Comparison of ENCODE assay signal across 9 cellular contexts in the genomic region with DNA sequence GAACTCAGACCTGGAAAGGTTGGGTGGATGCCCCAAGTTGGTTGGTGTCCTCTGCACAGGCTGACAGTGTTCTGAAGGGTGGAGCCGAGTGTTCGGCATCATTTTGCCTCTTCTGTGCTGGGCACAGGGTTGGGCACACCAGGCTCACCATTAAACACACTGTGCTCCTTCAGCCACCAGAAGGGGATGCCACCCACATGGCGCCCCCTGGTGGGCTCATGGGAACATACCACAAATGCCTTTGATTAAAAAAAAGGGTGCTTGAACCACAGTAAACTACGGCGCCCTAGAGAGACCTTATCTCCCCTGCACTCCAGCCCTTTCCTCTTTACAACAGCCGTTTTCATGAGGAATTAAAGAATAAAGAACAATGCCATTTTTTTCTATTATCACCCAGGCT.
DNase-seq lines count a peak whose midpoint lies in the region; ATAC-seq and TF ChIP-seq lines count a peak whose summit lies in the region.
"Had no signal": no experiment of that assay in that cellular context is flagged by ENCODE, and none has a peak within 500 bp of the region (broad histone marks: within the 10 kb centered on the region; RNA-seq: fewer than 3 reads in every experiment).

No MANE protein-coding gene starts in this region.

- H3K4me1 Mint-ChIP-seq in stimulated activated naive CD8-positive, alpha-beta T cell treated with anti-CD3 and anti-CD28 coated beads, Interleukin-15, amount 100 ng/mL, for 72 hours, result no peaks in the 10 kb centered on the region

- H3K27me3 ChIP-seq in OCI-LY3 (ENCODE audit: low read depth, low read length), result peaks cover 14% of the 10 kb centered on the region; the same call in 1 of the 2 replicates

- H3K4me3 ChIP-seq in OCI-LY3 (ENCODE audit: low read length), result no peak overlapping the region
- H3K4me3 ChIP-seq in fibroblast of mammary gland (ENCODE audit: control insufficient read depth, low read depth, low read length), result no peak overlapping the region
- H3K4me3 ChIP-seq: lung had no signal

- no peaks in the 10 kb centered on the region for H3K79me2 ChIP-seq in OCI-LY3 (ENCODE audit: low read length)

- no peaks in the 10 kb centered on the region for H3K4me1 ChIP-seq in OCI-LY3 (ENCODE audit: low read length)

- H3K27me3 Mint-ChIP-seq in stimulated activated naive CD8-positive, alpha-beta T cell treated with anti-CD3 and anti-CD28 coated beads, Interleukin-15, amount 100 ng/mL, for 72 hours, result peaks cover 32% of the 10 kb centered on the region

- H3K9me3 Mint-ChIP-seq in stimulated activated naive CD8-positive, alpha-beta T cell treated with anti-CD3 and anti-CD28 coated beads, Interleukin-15, amount 100 ng/mL, for 72 hours, result no peaks in the 10 kb centered on the region

- no peak overlapping the region for H3K27ac Mint-ChIP-seq in stimulated activated naive CD8-positive, alpha-beta T cell treated with anti-CD3 and anti-CD28 coated beads, Interleukin-15, amount 100 ng/mL, for 72 hours

- no peak overlapping the region for H2AFZ ChIP-seq in OCI-LY3 (ENCODE audit: low read depth, low read length)

- ATAC-seq in GM19395 (IDR thresholded peaks at IDR 0.05; ENCODE audit: unreplicated experiment) (peak; percentile 61), HG02840 (IDR thresholded peaks at IDR 0.05; ENCODE audit: low FRiP score, unreplicated experiment) (no peak), GM21447 (IDR thresholded peaks at IDR 0.05; ENCODE audit: unreplicated experiment) (no peak)
- no peak for ATAC-seq in stimulated activated naive CD8-positive, alpha-beta T cell treated with anti-CD3 and anti-CD28 coated beads, Interleukin-15, amount 100 ng/mL, for 72 hours

- no peaks in the 10 kb centered on the region for H3K9me3 ChIP-seq in OCI-LY3 (ENCODE audit: insufficient read depth, low read length)

- no peaks in the 10 kb centered on the region for H3K36me3 ChIP-seq in OCI-LY3 (replicated peaks; ENCODE audit: low read depth, low read length)

- H3K9ac ChIP-seq in OCI-LY3 (ENCODE audit: low read length), result no peak overlapping the region

- 0 out of 2 replicates have a peak, but pooled peaks cover 2% of the 10 kb centered on the region for H4K20me1 ChIP-seq in OCI-LY3 (ENCODE audit: insufficient read depth, low read length)

- H3K4me2 ChIP-seq in OCI-LY3 (ENCODE audit: low read length), result no peak overlapping the region

- peak; percentile 73 for DNase-seq in DMS 273 (lab: John Stamatoyannopoulos, UW; ENCODE audit: unreplicated experiment)
- no peak for DNase-seq in DMS 273 treated with DMSO at 0.1 percent for 48 hours (lab: John Stamatoyannopoulos, UW)
- DNase-seq in fibroblast of mammary gland (ENCODE audit: low read depth), result peak; percentile 17
- DNase-seq in stimulated activated naive CD8-positive, alpha-beta T cell treated with anti-CD3 and anti-CD28 coated beads, Interleukin-15, amount 100 ng/mL, for 72 hours, result peak; percentile 10 to 23

- no peak overlapping the region for H3K4me3 Mint-ChIP-seq in stimulated activated naive CD8-positive, alpha-beta T cell treated with anti-CD3 and anti-CD28 coated beads, Interleukin-15, amount 100 ng/mL, for 72 hours

- H3K27ac ChIP-seq in OCI-LY3 (ENCODE audit: low read length), result no peak overlapping the region

- TF ChIP-seq CTCF in OCI-LY3 (IDR thresholded peaks at IDR 0.05; ENCODE audit: low read depth, low read length) (peak; percentile 70), fibroblast of mammary gland (conservative IDR thresholded peaks at IDR 0.05; ENCODE audit: control insufficient read depth, insufficient read depth, low read depth, low read length) (peak; percentile 54)
